In the genomic region with DNA sequence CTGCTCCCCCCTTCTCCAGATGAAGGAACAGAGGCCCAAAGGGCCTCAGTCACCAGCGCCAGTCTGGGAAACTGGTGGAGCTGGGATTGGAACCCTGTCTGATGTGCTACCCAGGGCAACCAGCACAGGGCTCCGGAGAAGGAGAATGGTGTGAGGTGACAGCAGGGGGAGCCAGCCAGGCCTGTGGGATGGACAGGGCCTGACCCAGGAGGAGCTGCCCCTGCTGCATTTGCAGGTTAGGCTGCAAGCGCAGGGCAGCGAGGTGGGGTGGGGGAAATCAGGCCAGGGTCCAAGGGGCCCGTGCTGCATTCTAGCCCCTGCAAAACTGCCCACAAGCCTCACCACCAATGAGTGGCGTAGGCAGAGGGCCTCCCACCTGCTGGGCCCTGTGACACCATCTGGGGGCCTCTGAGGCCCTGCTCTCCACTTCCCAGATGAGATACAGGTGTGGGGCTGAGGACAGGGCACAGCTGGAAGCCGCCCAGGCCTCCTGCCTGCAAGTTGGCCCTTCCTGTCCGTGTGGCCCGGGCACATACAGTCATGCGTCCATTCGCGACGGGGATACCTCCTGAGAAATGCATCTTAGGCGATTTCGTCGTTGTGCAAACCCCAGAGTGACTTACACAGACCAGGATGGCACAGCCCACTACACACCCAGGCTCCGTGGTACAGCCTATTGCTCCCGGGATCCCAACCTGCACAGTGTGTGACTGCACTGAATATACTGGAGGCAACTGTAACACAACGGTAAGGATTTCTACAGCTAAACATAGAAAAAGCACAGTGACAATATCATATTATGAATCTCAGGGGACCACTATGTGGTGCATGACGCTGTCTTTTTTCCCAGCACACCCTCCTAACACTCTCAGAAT, we compare ENCODE assay signal across 9 cellular contexts. TPM values are rescaled to one million over a fixed set of nuclear protein-coding genes. Genes with fewer than 3 reads are reported as not detected.
DNase-seq lines count a peak whose midpoint lies in the region; ATAC-seq lines count a peak whose summit lies in the region.
"Had no signal": no experiment of that assay in that cellular context is flagged by ENCODE, and none has a peak within 500 bp of the region (broad histone marks: within the 10 kb centered on the region; RNA-seq: fewer than 3 reads in every experiment).

No MANE protein-coding gene starts in this region.

- H3K9me3 Mint-ChIP-seq in stimulated activated naive CD8-positive, alpha-beta T cell treated with anti-CD3 and anti-CD28 coated beads, Interleukin-15, Interleukin-2, amounts not matched to agents 100 ng/mL and 50 ng/mL, for 24 hours = no peaks in the 10 kb centered on the region
- H3K9me3 Mint-ChIP-seq: natural killer cell had no signal

- no peaks in the 10 kb centered on the region for H3K27me3 Mint-ChIP-seq in stimulated activated naive CD8-positive, alpha-beta T cell treated with anti-CD3 and anti-CD28 coated beads, Interleukin-15, Interleukin-2, amounts not matched to agents 100 ng/mL and 50 ng/mL, for 24 hours

- DNase-seq in activated T-cell treated with anti-CD3 and anti-CD28 coated beads, Interleukin-2, amount 50 U/mL, for 1 hour = peak; percentile 18
- DNase-seq in activated T-cell treated with anti-CD3 and anti-CD28 coated beads for 4 hours (no peak), SK-MEL-5 (ENCODE audit: low read depth, low spot score) (peak; percentile 37), head of caudate nucleus (peak in 29 of 42 donors; percentile 2 to 67 (median 29))
- DNase-seq: natural killer cell had no signal

- in situ Hi-C loops in SK-MEL-5 (cut with HindIII; ENCODE audit: low pct_unique_long_range_greater_than_20kb, low sequenced_read_pairs) = no loop called here

- H3K4me1 Mint-ChIP-seq in stimulated activated naive CD8-positive, alpha-beta T cell treated with anti-CD3 and anti-CD28 coated beads, Interleukin-15, Interleukin-2, amounts not matched to agents 100 ng/mL and 50 ng/mL, for 24 hours (ENCODE audit: low read depth) = peaks cover 26% of the 10 kb centered on the region

- intact Hi-C loops in head of caudate nucleus (cut with DNase I) = no loop called here

- no peak overlapping the region for H3K4me3 Mint-ChIP-seq in stimulated activated naive CD8-positive, alpha-beta T cell treated with anti-CD3 and anti-CD28 coated beads, Interleukin-15, Interleukin-2, amounts not matched to agents 100 ng/mL and 50 ng/mL, for 24 hours
- H3K4me3 Mint-ChIP-seq: natural killer cell had no signal

- H3K36me3 Mint-ChIP-seq in stimulated activated naive CD8-positive, alpha-beta T cell treated with anti-CD3 and anti-CD28 coated beads, Interleukin-15, Interleukin-2, amounts not matched to agents 100 ng/mL and 50 ng/mL, for 24 hours (ENCODE audit: low read depth) = no peaks in the 10 kb centered on the region
- H3K36me3 Mint-ChIP-seq: natural killer cell had no signal

- peak overlapping the region; percentile 49 for H3K27ac Mint-ChIP-seq in stimulated activated naive CD8-positive, alpha-beta T cell treated with anti-CD3 and anti-CD28 coated beads, Interleukin-15, Interleukin-2, amounts not matched to agents 100 ng/mL and 50 ng/mL, for 24 hours

- ATAC-seq in HG03520 (IDR thresholded peaks at IDR 0.05; ENCODE audit: unreplicated experiment) (no peak), HG03196 (IDR thresholded peaks at IDR 0.05; ENCODE audit: unreplicated experiment) (no peak), GM18868 (IDR thresholded peaks at IDR 0.05; ENCODE audit: unreplicated experiment) (no peak)

RNA-seq across cellular contexts. Expression of a gene that starts 45.2 kb away (rescaled TPM):
- 4.2 and 4.4 TPM in 2 replicates for total RNA-seq in SK-MEL-5 (2014; rRNA removed; shearing (Covaris generic))
- polyA plus RNA-seq in SK-MEL-5 (2015; cell fraction: cytosol; rRNA removed) = 6.9 and 7.3 TPM in 2 replicates
- 3.6 and 6.2 TPM in 2 replicates for polyA plus RNA-seq in SK-MEL-5 (2015; cell fraction: nucleus; rRNA removed)
